Comparison of ENCODE assay signal across 14 cellular contexts in genomic region chr21:25494804-25495203, GRCh38.
"Had no signal": no experiment of that assay in that cellular context is flagged by ENCODE, and none has a peak within 500 bp of the region (broad histone marks: within the 10 kb centered on the region; RNA-seq: fewer than 3 reads in every experiment).

No MANE protein-coding gene starts in this region.

- DNase-seq: activated CD8-positive, alpha-beta memory T cell treated with anti-CD3 and anti-CD28 coated beads, Interleukin-2, amount 50 U/mL, for 4 hours; activated CD8-positive, alpha-beta T cell treated with anti-CD3 and anti-CD28 coated beads for 36 hours; activated gamma-delta T cell treated with Interleukin-2 at 50 U/mL for 16 hours; activated naive CD8-positive, alpha-beta T cell treated with anti-CD3 and anti-CD28 coated beads for 36 hours; activated T-cell treated with anti-CD3 and anti-CD28 coated beads, Interleukin-2, amount 50 U/mL, for 72 hours; brain microvascular endothelial cell; effector memory CD8-positive, alpha-beta T cell; gastrocnemius medialis; hypothalamus; kidney glomerular epithelial cell; sigmoid colon; stimulated activated CD4-positive, alpha-beta T cell treated with anti-CD3 and anti-CD28 coated beads, Interleukin-2, amount 100 ng/mL, for 24 hours; stimulated activated naive CD4-positive, alpha-beta T cell treated with Interleukin-2 at 50 U/mL for 16 hours; trophoblast cell had no signal

- ATAC-seq: activated CD8-positive, alpha-beta T cell treated with anti-CD3 and anti-CD28 coated beads for 36 hours; activated T-cell treated with anti-CD3 and anti-CD28 coated beads, Interleukin-2, amount 50 U/mL, for 72 hours; effector memory CD8-positive, alpha-beta T cell; gastrocnemius medialis had no signal
